9 cellular contexts compared by ENCODE assay signal in genomic region chr19:4534836-4535658, GRCh38. TPM values are rescaled to one million over a fixed set of nuclear protein-coding genes. Genes with fewer than 3 reads are reported as not detected.
DNase-seq lines count a peak whose midpoint lies in the region; ATAC-seq, FAIRE-seq and TF ChIP-seq lines count a peak whose summit lies in the region.
"Had no signal": no experiment of that assay in that cellular context is flagged by ENCODE, and none has a peak within 500 bp of the region (broad histone marks: within the 10 kb centered on the region; RNA-seq: fewer than 3 reads in every experiment).

A gene with protein sequence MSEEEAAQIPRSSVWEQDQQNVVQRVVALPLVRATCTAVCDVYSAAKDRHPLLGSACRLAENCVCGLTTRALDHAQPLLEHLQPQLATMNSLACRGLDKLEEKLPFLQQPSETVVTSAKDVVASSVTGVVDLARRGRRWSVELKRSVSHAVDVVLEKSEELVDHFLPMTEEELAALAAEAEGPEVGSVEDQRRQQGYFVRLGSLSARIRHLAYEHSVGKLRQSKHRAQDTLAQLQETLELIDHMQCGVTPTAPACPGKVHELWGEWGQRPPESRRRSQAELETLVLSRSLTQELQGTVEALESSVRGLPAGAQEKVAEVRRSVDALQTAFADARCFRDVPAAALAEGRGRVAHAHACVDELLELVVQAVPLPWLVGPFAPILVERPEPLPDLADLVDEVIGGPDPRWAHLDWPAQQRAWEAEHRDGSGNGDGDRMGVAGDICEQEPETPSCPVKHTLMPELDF (minus strand): TSS chr19:4535224. CDS start chr19:4534074, 1,150 bp downstream.

- H3F3A ChIP-seq in OCI-LY1 (ENCODE audit: insufficient read depth, low read length) = no peaks in the 10 kb centered on the region

- ATAC-seq in Right ventricle myocardium inferior (peak; percentile 88), aorta (ENCODE audit: low FRiP score) (peak; percentile 63)

- TF ChIP-seq CTCF in OCI-LY1 (IDR thresholded peaks at IDR 0.05; ENCODE audit: low read length) (peak; percentile 25; the same call in 1 of the 2 replicates), osteoblast (IDR thresholded peaks at IDR 0.05; ENCODE audit: extremely low read depth, low read depth, low read length) (no peak)

- 9 to 10% methylated on average over 44 to 49 of the region's 49 CpGs for WGBS in aorta, 2 donors

- H3K27ac Mint-ChIP-seq in activated naive CD8-positive, alpha-beta T cell = no peak within 1 kb of the TSS

- DNase-seq in AG20443 (ENCODE audit: low spot score) (peak; percentile 78), HTR-8/SVneo (ENCODE audit: insufficient read length, low spot score) (peak; percentile 74), Right ventricle myocardium inferior (ENCODE audit: missing footprints) (peak; percentile 91), osteoblast (ENCODE audit: insufficient read length, low spot score, missing footprints) (peak; percentile 96), aorta (peak in 1 of 2 donors; percentile 89), SKM-1 treated with dmso at 0.1 percent for 144 hours (lab: John Stamatoyannopoulos, UW; ENCODE audit: unreplicated experiment) (no peak)

- H3K27ac ChIP-seq in OCI-LY1 (ENCODE audit: low read depth, low read length, poor library complexity, severe bottlenecking) (no peak within 1 kb of the TSS), osteoblast (ENCODE audit: low read depth, low read length) (no peak within 1 kb of the TSS), aorta (ENCODE audit: low read depth in 1 of 2, low read length in 2 of 2) (no peak within 1 kb of the TSS)

- H3K4me2 ChIP-seq in OCI-LY1 (ENCODE audit: low read length) = peak within 1 kb of the TSS; percentile 35
- H3K4me2 ChIP-seq in osteoblast (ENCODE audit: insufficient read depth, low read length) = no peak within 1 kb of the TSS

- no peaks in the 10 kb centered on the region for H3K9me2 ChIP-seq in OCI-LY1 (ENCODE audit: low read depth, low read length)

- no peak for FAIRE-seq in HTR-8/SVneo (lab: Jason Lieb, UNC)
- FAIRE-seq: bronchial epithelial cell had no signal

- no peaks in the 10 kb centered on the region for H3K9me3 ChIP-seq in OCI-LY1 (ENCODE audit: low read length)
- H3K9me3 ChIP-seq in osteoblast (ENCODE audit: low read depth, low read length) = no peaks in the 10 kb centered on the region
- H3K9me3 ChIP-seq in aorta (ENCODE audit: control insufficient read depth, low read length) = no peaks in the 10 kb centered on the region

- peak within 1 kb of the TSS; percentile 62 for H3K4me3 Mint-ChIP-seq in activated naive CD8-positive, alpha-beta T cell

- H3K9me3 Mint-ChIP-seq in activated naive CD8-positive, alpha-beta T cell (ENCODE audit: low read depth) = no peaks in the 10 kb centered on the region

- no peak within 1 kb of the TSS for H3K9ac ChIP-seq in OCI-LY1 (ENCODE audit: low read length)

- intact Hi-C loops in Right ventricle myocardium inferior (cut with DNase I) (loop anchor here (10.0 kb wide), 1 partner anchor 260 kb away; the partner anchor contains the start of gene SHD), aorta (cut with DNase I) (no loop called here)

- H2AFZ ChIP-seq in OCI-LY1 (ENCODE audit: low read length) (no peak within 1 kb of the TSS), osteoblast (ENCODE audit: low read length) (no peak within 1 kb of the TSS)

- no peaks in the 10 kb centered on the region for H3K36me3 Mint-ChIP-seq in activated naive CD8-positive, alpha-beta T cell

- H3K27me3 ChIP-seq in OCI-LY1 (ENCODE audit: insufficient read depth, low read length) (peaks cover 11% of the 10 kb centered on the region; the same call in 1 of the 2 replicates), osteoblast (ENCODE audit: insufficient read depth, low read length) (peaks cover 18% of the 10 kb centered on the region), aorta (ENCODE audit: control insufficient read depth in 1 of 2, insufficient read depth in 2 of 2, low read length in 1 of 2) (no peaks in the 10 kb centered on the region)

- H3K4me3 ChIP-seq in OCI-LY1 (ENCODE audit: low read depth, low read length, poor library complexity, severe bottlenecking) = peak within 1 kb of the TSS; percentile 36
- H3K4me3 ChIP-seq in osteoblast (ENCODE audit: insufficient read depth, low read length) = no peak within 1 kb of the TSS
- no peak within 1 kb of the TSS for H3K4me3 ChIP-seq in aorta (ENCODE audit: low read length in 2 of 2)

- H3K4me1 ChIP-seq in OCI-LY1 (ENCODE audit: insufficient read depth, low read length, severe bottlenecking) (peaks cover 15% of the 10 kb centered on the region), osteoblast (ENCODE audit: insufficient read depth, low read length) (no peaks in the 10 kb centered on the region), aorta (ENCODE audit: control insufficient read depth in 1 of 2, insufficient read depth in 2 of 2, low read length in 2 of 2) (no peaks in the 10 kb centered on the region)

- H3K79me2 ChIP-seq in OCI-LY1 (ENCODE audit: insufficient read depth, low read length) = no peaks in the 10 kb centered on the region
- no peaks in the 10 kb centered on the region for H3K79me2 ChIP-seq in osteoblast (ENCODE audit: insufficient read depth, low read length)

- peaks cover 5% of the 10 kb centered on the region for H3K4me1 Mint-ChIP-seq in activated naive CD8-positive, alpha-beta T cell (ENCODE audit: low read depth)

- H4K20me1 ChIP-seq in OCI-LY1 (ENCODE audit: insufficient read depth, low read length) = no peaks in the 10 kb centered on the region
- no peaks in the 10 kb centered on the region for H4K20me1 ChIP-seq in osteoblast (ENCODE audit: insufficient read depth, low read length)

- H3K36me3 ChIP-seq in OCI-LY1 (ENCODE audit: insufficient read depth, low read length) = no peaks in the 10 kb centered on the region
- no peaks in the 10 kb centered on the region for H3K36me3 ChIP-seq in osteoblast (ENCODE audit: insufficient read depth, low read length)
- H3K36me3 ChIP-seq in aorta (ENCODE audit: control insufficient read depth in 1 of 2, insufficient read depth in 2 of 2, low read length in 1 of 2) = no peaks in the 10 kb centered on the region

- H3K27me3 Mint-ChIP-seq in activated naive CD8-positive, alpha-beta T cell = no peaks in the 10 kb centered on the region

RNA-seq across cellular contexts. Expression of the gene that starts here (rescaled TPM):
- 50.4 TPM for total RNA-seq in Right ventricle myocardium inferior
- 0.36 TPM in 1 of 2 replicates, not detected in the other for total RNA-seq in osteoblast
- total RNA-seq in aorta = 1 to 10 TPM; 2.0 to 3.8 TPM
- 1 to 10 TPM in 1 of 2 donors, under 1 TPM in 1; 0.38 to 2.4 TPM for polyA plus RNA-seq in aorta
- total RNA-seq: bronchial epithelial cell had no signal

Comparison
In these comparisons a context has a peak if more than half of its experiments do, and no peak if none do; other contexts are left out.
1. RNA of the gene that starts here (total RNA-seq): 50.4 TPM in Right ventricle myocardium inferior (single experiment); 2.0 to 3.8 TPM in aorta and 0.36 TPM in osteoblast; every median in the first group is over 10 times any median in the second.
2. Peak in DNase-seq in osteoblast; RNA of the gene not detected or under 1 TPM.